ENCODE assay signal across 8 cellular contexts in the genomic region with DNA sequence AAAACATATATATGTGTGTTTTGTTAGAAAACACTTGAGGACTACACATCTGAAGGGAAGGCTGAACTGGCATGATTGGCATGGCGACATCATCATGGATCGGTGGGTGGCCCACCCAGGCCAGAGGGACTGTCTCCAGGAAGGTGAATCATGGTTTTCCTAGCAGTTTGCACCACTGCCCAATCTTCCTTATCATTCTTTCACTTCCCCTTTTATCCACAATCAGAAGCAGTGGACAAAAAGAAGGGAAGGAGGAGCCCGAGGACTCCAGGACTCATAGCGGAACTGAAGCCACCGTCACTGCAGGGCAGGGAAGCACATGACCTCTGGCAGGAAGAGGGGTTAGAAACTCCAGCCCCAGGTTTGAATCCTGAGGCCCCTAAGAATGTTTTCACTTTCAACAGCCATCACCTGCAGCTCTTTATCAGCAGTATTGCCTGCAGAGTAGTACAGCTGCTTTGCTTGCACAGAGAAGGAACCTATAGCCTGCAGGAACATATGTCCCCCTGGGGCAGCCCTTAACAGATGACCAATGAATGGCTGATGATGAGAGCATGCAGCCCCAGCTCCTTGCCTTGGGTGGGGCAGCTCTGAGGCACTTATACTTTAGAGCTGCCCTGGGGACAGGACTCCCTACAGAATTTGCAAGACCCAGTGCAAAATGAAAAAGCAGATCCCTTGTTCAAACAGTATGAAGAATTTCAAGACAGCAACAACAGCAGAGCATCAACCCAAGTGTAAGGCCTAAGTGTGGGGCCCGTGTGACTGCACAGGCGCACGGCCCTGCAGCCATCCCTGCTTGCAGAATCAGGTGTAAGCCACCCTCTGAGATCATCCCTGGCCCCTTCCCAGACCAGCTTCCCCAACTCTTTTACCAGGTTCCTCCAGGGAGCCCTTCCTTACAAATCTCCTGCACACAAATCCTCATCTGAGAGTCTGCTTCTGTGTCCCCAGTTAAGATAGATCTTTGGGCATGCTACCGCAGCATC.
DNase-seq lines count a peak whose midpoint lies in the region; ATAC-seq and TF ChIP-seq lines count a peak whose summit lies in the region.

No MANE protein-coding gene starts in this region.

- TF ChIP-seq CTCF in Loucy (conservative IDR thresholded peaks at IDR 0.05; ENCODE audit: low read length) (no peak), brain microvascular endothelial cell (IDR thresholded peaks at IDR 0.05; ENCODE audit: low read depth, low read length, missing control alignments) (no peak)

- H3K27me3 ChIP-seq in Loucy (ENCODE audit: insufficient read depth, low read length, poor library complexity, severe bottlenecking) = no peaks in the 10 kb centered on the region
- no peaks in the 10 kb centered on the region for H3K27me3 ChIP-seq in brain microvascular endothelial cell (replicated peaks)

- peak overlapping the region; percentile 18 for H3K4me2 ChIP-seq in Loucy (ENCODE audit: low read depth, low read length, poor library complexity, severe bottlenecking)

- H3K9me2 ChIP-seq in Loucy (replicated peaks; ENCODE audit: low read depth, low read length) = no peaks in the 10 kb centered on the region

- H3K36me3 ChIP-seq in Loucy (ENCODE audit: insufficient read depth, low read length) (no peaks in the 10 kb centered on the region), brain microvascular endothelial cell (replicated peaks) (no peaks in the 10 kb centered on the region)

- H3K79me2 ChIP-seq in Loucy (ENCODE audit: insufficient read depth, low read length) = no peaks in the 10 kb centered on the region

- ATAC-seq in Right ventricle myocardium superior (ENCODE audit: poor library complexity) (peak; percentile 55), HG03520 (IDR thresholded peaks at IDR 0.05; ENCODE audit: unreplicated experiment) (no peak)
- ATAC-seq in effector memory CD8-positive, alpha-beta T cell (replicated peaks) = no peak

- no peaks in the 10 kb centered on the region for H3K36me3 Mint-ChIP-seq in effector memory CD8-positive, alpha-beta T cell (ENCODE audit: insufficient read depth)

- H3F3A ChIP-seq in Loucy (ENCODE audit: low read depth) = no peaks in the 10 kb centered on the region

- in situ Hi-C loops in brain microvascular endothelial cell (cut with HindIII; ENCODE audit: low pct_ligation_motif_present, low sequenced_read_pairs) = loop anchor here (10.0 kb wide), 1 partner anchor 223 kb away; no protein-coding TSS in a partner anchor

- H3K4me3 ChIP-seq in Loucy (ENCODE audit: low read length, poor library complexity, severe bottlenecking) (no peak overlapping the region), brain microvascular endothelial cell (ENCODE audit: low read depth, low read length) (no peak overlapping the region)

- intact Hi-C loops in Right ventricle myocardium superior (cut with DNase I) = no loop called here
- intact Hi-C loops in cardiac septum (cut with DNase I) = no loop called here

- DNase-seq in Right ventricle myocardium superior (no peak), cardiac septum (ENCODE audit: low spot score) (no peak), brain microvascular endothelial cell (peak; percentile 33), renal cortical epithelial cell (ENCODE audit: low read depth) (peak; percentile 48), NCI-H1048 (lab: John Stamatoyannopoulos, UW) (no peak)
- DNase-seq in effector memory CD8-positive, alpha-beta T cell = no peak

- no peaks in the 10 kb centered on the region for H3K9me3 Mint-ChIP-seq in effector memory CD8-positive, alpha-beta T cell

- H3K4me1 ChIP-seq in Loucy (ENCODE audit: insufficient read depth, low read length, poor library complexity, severe bottlenecking) = peaks cover 23% of the 10 kb centered on the region

- H2AFZ ChIP-seq in Loucy (ENCODE audit: low read length) = peak overlapping the region; percentile 83

- H3K9me3 ChIP-seq in Loucy (ENCODE audit: insufficient read depth, low read depth, low read length) = no peaks in the 10 kb centered on the region

- H3K9ac ChIP-seq in Loucy (ENCODE audit: low read depth, low read length, poor library complexity, severe bottlenecking) = peak overlapping the region; percentile 36

- no peaks in the 10 kb centered on the region for H4K20me1 ChIP-seq in Loucy (ENCODE audit: insufficient read depth, low read length, poor library complexity, severe bottlenecking)

- no peak overlapping the region for H3K27ac Mint-ChIP-seq in effector memory CD8-positive, alpha-beta T cell

- H3K4me1 Mint-ChIP-seq in effector memory CD8-positive, alpha-beta T cell (ENCODE audit: low read depth in 2 of 2) = no peaks in the 10 kb centered on the region

- no peak overlapping the region for H3K27ac ChIP-seq in brain microvascular endothelial cell

- H3K27me3 Mint-ChIP-seq in effector memory CD8-positive, alpha-beta T cell = peaks cover 0 to 7% of the 10 kb centered on the region in 2 donors

- no peak overlapping the region for H3K4me3 Mint-ChIP-seq in effector memory CD8-positive, alpha-beta T cell

Comparison
In these comparisons a context has a peak if more than half of its experiments do, and no peak if none do; other contexts are left out.
1. DNase-seq: peak in brain microvascular endothelial cell (single experiment) and renal cortical epithelial cell (single experiment); none in Right ventricle myocardium superior (single experiment), cardiac septum (single experiment), NCI-H1048 (single experiment) and effector memory CD8-positive, alpha-beta T cell (0 of 3).